Comparison of ENCODE assay signal across 8 cellular contexts in the genomic region with DNA sequence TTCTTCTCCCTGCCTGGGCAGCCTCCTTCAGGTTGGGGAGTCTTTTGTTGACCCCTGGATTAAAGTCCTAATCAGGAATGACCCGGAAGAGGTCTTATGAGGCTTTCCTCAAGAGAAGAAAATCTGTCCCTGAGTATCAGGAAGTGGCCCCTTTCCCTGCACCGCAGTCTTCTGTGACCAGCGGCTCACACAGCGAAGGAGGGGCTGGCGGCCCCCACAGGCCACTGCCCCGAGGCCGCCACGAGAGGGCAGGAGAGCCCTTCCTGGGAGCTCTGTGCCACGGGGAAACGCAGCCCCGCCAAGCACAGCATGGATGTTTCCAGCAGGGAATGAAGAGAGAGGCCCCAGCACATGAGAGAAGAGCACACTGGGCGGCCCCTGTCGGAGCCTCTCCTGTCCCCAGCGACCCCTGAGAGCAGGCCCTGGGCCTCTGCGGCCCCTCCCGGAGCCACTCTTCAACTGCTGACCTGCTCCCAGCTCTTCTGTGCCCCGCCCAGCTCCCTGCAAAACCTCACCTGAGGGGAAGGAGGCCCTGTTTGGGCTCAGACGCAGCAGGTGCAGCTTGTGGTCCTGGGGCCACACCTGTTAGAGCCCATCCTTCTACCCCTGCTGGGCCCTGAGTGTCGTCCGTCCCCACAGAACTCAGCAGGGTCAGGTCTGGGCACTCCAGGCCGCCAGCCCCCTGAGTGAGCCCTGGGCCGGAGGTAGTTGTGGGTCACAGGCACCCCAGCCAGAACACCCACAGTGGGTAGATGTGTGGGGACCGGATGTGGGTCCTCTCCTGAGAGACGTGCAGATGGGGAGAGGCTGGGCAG. TPM values are rescaled to one million over a fixed set of nuclear protein-coding genes. Genes with fewer than 3 reads are reported as not detected.
A peak's percentile ranks its signal among the peaks of the same experiment; 100 is the strongest.
DNase-seq lines count a peak whose midpoint lies in the region; ATAC-seq, FAIRE-seq and TF ChIP-seq lines count a peak whose summit lies in the region.

No MANE protein-coding gene starts in this region.

- 12 to 48% (median 21%) methylated on average over 9 to 24 of the region's 24 CpGs for WGBS in adrenal gland, 4 donors
- WGBS in heart right ventricle, 2 donors = 23 to 26% methylated on average over 24 of the region's 24 CpGs

- H3K4me1 ChIP-seq in adrenal gland (replicated peaks in 1 of 2) (peaks cover 45 to 65% of the 10 kb centered on the region in 2 donors), heart right ventricle (peaks cover 29 to 67% (median 51%) of the 10 kb centered on the region in 9 donors), uterus (peaks cover 12 to 28% of the 10 kb centered on the region in 2 donors)

- H3K27me3 ChIP-seq in adrenal gland (no peaks in the 10 kb centered on the region), heart right ventricle (no peaks in the 10 kb centered on the region), uterus (no peaks in the 10 kb centered on the region)

- no peak for FAIRE-seq in GM12891 (lab: Jason Lieb, UNC)

- peak overlapping the region; percentile 68 to 99 (median 95) for H3K27ac ChIP-seq in adrenal gland
- peak overlapping the region; percentile 20 to 97 (median 94) for H3K27ac ChIP-seq in heart right ventricle
- H3K27ac ChIP-seq in uterus = peak overlapping the region; percentile 86 to 89

- ATAC-seq in heart right ventricle = peak; percentile 69 to 80 (median 73)
- ATAC-seq in GM18858 (IDR thresholded peaks at IDR 0.05; ENCODE audit: unreplicated experiment) = no peak

- H3K4me3 ChIP-seq in adrenal gland (no peak overlapping the region), heart right ventricle (no peak overlapping the region), uterus (no peak overlapping the region)

- TF ChIP-seq POLR2A in GM12891 (IDR thresholded peaks at IDR 0.05; ENCODE audit: low read depth, low read length) (no peak), adrenal gland (IDR thresholded peaks at IDR 0.05) (peak in 1 of 2 donors; percentile 34), uterus (IDR thresholded peaks at IDR 0.05) (no peak)

- no peaks in the 10 kb centered on the region for H3K9me3 ChIP-seq in adrenal gland (replicated peaks in 1 of 3)
- peaks cover 0 to 6% (median 0%) of the 10 kb centered on the region in 11 donors for H3K9me3 ChIP-seq in heart right ventricle
- H3K9me3 ChIP-seq in uterus = no peaks in the 10 kb centered on the region

- peak; percentile 97 to 100 (median 99) for TF ChIP-seq CTCF in adrenal gland (IDR thresholded peaks at IDR 0.05)
- TF ChIP-seq CTCF in heart right ventricle (IDR thresholded peaks at IDR 0.05) = peak in 8 of 9 donors; percentile 98 to 100 (median 100)
- peak; percentile 99 to 100 (median 100) for TF ChIP-seq CTCF in uterus (IDR thresholded peaks at IDR 0.05)

- H3K36me3 ChIP-seq in adrenal gland (replicated peaks in 1 of 2) (no peaks in the 10 kb centered on the region), heart right ventricle (no peaks in the 10 kb centered on the region), uterus (no peaks in the 10 kb centered on the region)

- intact Hi-C loops in adrenal gland (cut with DNase I) = loop anchor here (2.0 to 10.0 kb wide), 4 partner anchors 112 to 150 kb away; a partner anchor contains a TSS
- intact Hi-C loops in heart right ventricle (cut with DNase I) = loop anchor here in 9 of 10 donors (1.0 to 10.0 kb wide), 6 partner anchors 145 to 530 kb away; no protein-coding TSS in a partner anchor
- intact Hi-C loops in uterus (cut with DNase I; ENCODE audit: low total_unique reads) = loop anchor here (2.0 kb wide), 1 partner anchor 148 kb away; no protein-coding TSS in a partner anchor

- peak; percentile 85 for DNase-seq in GM12891 (ENCODE audit: insufficient read length, low spot score)
- DNase-seq in NCI-H1417 treated with DMSO at 0.1 percent for 48 hours (lab: John Stamatoyannopoulos, UW) = peak; percentile 63
- peak; percentile 38 to 63 (median 54) for DNase-seq in T-helper 2 cell
- peak; percentile 89 to 95 (median 93) for DNase-seq in adrenal gland
- peak; percentile 87 to 88 for DNase-seq in heart right ventricle
- peak; percentile 48 for DNase-seq in pulmonary artery endothelial cell (ENCODE audit: low read depth, low spot score)
- peak; percentile 86 to 92 for DNase-seq in uterus

TF ChIP-seq in GM12891, 5 proteins besides CTCF, POLR2A, EP300 and RAD21:
- TF ChIP-seq SPI1 (IDR thresholded peaks at IDR 0.05; ENCODE audit: low read depth, low read length) = peak; percentile 64
- no peak for TF ChIP-seq PAX5 (IDR thresholded peaks at IDR 0.05; ENCODE audit: insufficient read depth, low read length, severe bottlenecking)
TF ChIP-seq in GM12891: peak in this region for 1.

RNA-seq across cellular contexts. Expression of a gene that starts 4.9 kb away (rescaled TPM):
- polyA plus RNA-seq in GM12891 (2012; ENCODE audit: low read depth, missing spikeins) = 8.8 TPM
- total RNA-seq in adrenal gland (10 to 100 TPM; 13.1 to 41.1 (median 32.3) TPM), heart right ventricle (10 to 100 TPM; 12.7 to 20.4 (median 16.3) TPM), pulmonary artery endothelial cell (21.5 and 25.5 TPM in 2 replicates), uterus (10 to 100 TPM in 3 of 4 donors, 1 to 10 TPM in 1; 6.2 to 49.7 (median 24.6) TPM)
- polyA plus RNA-seq in adrenal gland (10 to 100 TPM; 33.2 to 68.9 (median 47.6) TPM), heart right ventricle (10 to 100 TPM; 18.9 to 20.6 TPM)
